ENCODE assay signal across 14 cellular contexts in genomic region chr2:138931284-138932256, GRCh38.
DNase-seq lines count a peak whose midpoint lies in the region; ATAC-seq and TF ChIP-seq lines count a peak whose summit lies in the region.
"Had no signal": no experiment of that assay in that cellular context is flagged by ENCODE, and none has a peak within 500 bp of the region (broad histone marks: within the 10 kb centered on the region; RNA-seq: fewer than 3 reads in every experiment).

No MANE protein-coding gene starts in this region.

- H3K18ac ChIP-seq in H9 (ENCODE audit: insufficient read length, low read depth, low read length), result peak overlapping the region; percentile 11

- no peak overlapping the region for H2BK120ac ChIP-seq in H9 (ENCODE audit: low read depth, low read length, poor library complexity, severe bottlenecking)

- no peak overlapping the region for H3T11ph ChIP-seq in H9 (ENCODE audit: low read length)

- no peak overlapping the region for H3K4me3 Mint-ChIP-seq in H9
- H3K4me3 Mint-ChIP-seq in chondrocyte (ENCODE audit: unreplicated experiment), result no peak overlapping the region
- H3K4me3 Mint-ChIP-seq: CD4-positive, alpha-beta memory T cell; IgD-negative memory B cell had no signal

- no CpG with 5 or more reads among the region's 18 CpGs for WGBS in H9 (ENCODE audit: extremely low coverage, insufficient read length, low lambda C conversion rate)
- WGBS in aorta, 2 donors, result 84 to 85% methylated on average over 18 of the region's 18 CpGs

- H3K56ac ChIP-seq in H9 (ENCODE audit: insufficient read length, low read depth, low read length), result no peak overlapping the region

- 0 out of 2 replicates have a peak, but pooled peaks cover 2% of the 10 kb centered on the region for H3K4me1 ChIP-seq in H9 (ENCODE audit: insufficient read depth, low read length)
- no peaks in the 10 kb centered on the region for H3K4me1 ChIP-seq in aorta (ENCODE audit: control insufficient read depth in 1 of 2, insufficient read depth in 2 of 2, low read length in 2 of 2)
- H3K4me1 ChIP-seq: A549, BE2C had no signal

- intact Hi-C loops in aorta (cut with DNase I) (no loop called here), Right ventricle myocardium superior (cut with DNase I) (no loop called here)

- H3K9me3 Mint-ChIP-seq in H9, result peaks cover 0 to 2% of the 10 kb centered on the region in 2 experiments; a peak in 1 of 5 replicates
- peaks cover 2% of the 10 kb centered on the region for H3K9me3 Mint-ChIP-seq in chondrocyte (ENCODE audit: low read depth)

- DNase-seq in H9, result no peak
- peak; percentile 24 for DNase-seq in NCI-H524 treated with DMSO at 0.1 percent for 48 hours (lab: John Stamatoyannopoulos, UW)
- DNase-seq in chondrocyte (ENCODE audit: low spot score), result peak; percentile 68
- peak in 1 of 2 donors; percentile 57 for DNase-seq in aorta
- DNase-seq in Right ventricle myocardium superior, result no peak
- DNase-seq in NCI-H69 (lab: John Stamatoyannopoulos, UW), result no peak
- DNase-seq: BE2C; CD4-positive, alpha-beta memory T cell; DMS53; GOT3 had no signal

- TF ChIP-seq CTCF in H9 (conservative IDR thresholded peaks at IDR 0.05) (no peak), chondrocyte (IDR thresholded peaks at IDR 0.05) (no peak)

- H3K9me3 ChIP-seq in H9 (ENCODE audit: control insufficient read depth, low read depth, low read length), result no peaks in the 10 kb centered on the region
- H3K9me3 ChIP-seq in aorta (ENCODE audit: control insufficient read depth, low read length), result no peaks in the 10 kb centered on the region
- H3K9me3 ChIP-seq: A549, BE2C, HAP-1 had no signal

- H3K27me3 ChIP-seq in H9 (ENCODE audit: insufficient read depth, low read length) (no peaks in the 10 kb centered on the region), aorta (ENCODE audit: control insufficient read depth in 1 of 2, insufficient read depth in 2 of 2, low read length in 1 of 2) (no peaks in the 10 kb centered on the region)
- H3K27me3 ChIP-seq: BE2C had no signal

- no peak overlapping the region for H3K23ac ChIP-seq in H9 (ENCODE audit: insufficient read length, low read depth, low read length)

- no peak overlapping the region for H3K4me2 ChIP-seq in H9 (ENCODE audit: insufficient read depth, insufficient read length, low read length)
- H3K4me2 ChIP-seq: A549 had no signal

- no peak overlapping the region for H2AFZ ChIP-seq in H9 (ENCODE audit: low read length)

- H4K20me1 ChIP-seq in H9 (ENCODE audit: control insufficient read depth, insufficient read depth, insufficient read length), result no peaks in the 10 kb centered on the region

- H2BK5ac ChIP-seq in H9 (ENCODE audit: insufficient read length, low read length), result no peak overlapping the region

- H3K14ac ChIP-seq in H9 (ENCODE audit: insufficient read depth, low read length), result no peak overlapping the region

- H2BK15ac ChIP-seq in H9 (ENCODE audit: low read depth, low read length), result no peak overlapping the region

- peak; percentile 57 for ATAC-seq in aorta (ENCODE audit: low FRiP score)
- no peak for ATAC-seq in Right ventricle myocardium superior (ENCODE audit: poor library complexity)
- ATAC-seq: A549 had no signal

- H3K79me2 ChIP-seq in H9 (ENCODE audit: insufficient read depth, low read length), result no peaks in the 10 kb centered on the region

- no peaks in the 10 kb centered on the region for H3K36me3 ChIP-seq in aorta (ENCODE audit: control insufficient read depth in 1 of 2, insufficient read depth in 2 of 2, low read length in 1 of 2)
- H3K36me3 ChIP-seq: BE2C, HAP-1 had no signal

- H3K4me3 ChIP-seq in aorta (ENCODE audit: low read length in 2 of 2), result no peak overlapping the region
- H3K4me3 ChIP-seq: A549, HAP-1 had no signal

- no peak overlapping the region for H3K27ac Mint-ChIP-seq in H9
- no peak overlapping the region for H3K27ac Mint-ChIP-seq in chondrocyte (ENCODE audit: unreplicated experiment)
- H3K27ac Mint-ChIP-seq: IgD-negative memory B cell had no signal

- H4K5ac ChIP-seq in H9 (ENCODE audit: insufficient read length, low read depth, low read length), result no peak overlapping the region

- H2AK5ac ChIP-seq in H9 (ENCODE audit: insufficient read length, low read length), result no peak overlapping the region

- peaks cover 0 to 5% of the 10 kb centered on the region in 2 experiments; a peak in 2 of 4 replicates for H3K4me1 Mint-ChIP-seq in H9
- no peaks in the 10 kb centered on the region for H3K4me1 Mint-ChIP-seq in chondrocyte (ENCODE audit: low read depth)
- H3K4me1 Mint-ChIP-seq: CD4-positive, alpha-beta memory T cell; IgD-negative memory B cell had no signal

- H3K4ac ChIP-seq in H9 (ENCODE audit: low read depth, low read length), result no peak overlapping the region

- no peak overlapping the region for H3K9ac ChIP-seq in H9 (ENCODE audit: extremely low read depth, insufficient read length, low read length)

- H2BK20ac ChIP-seq in H9 (ENCODE audit: low read depth, low read length, poor library complexity, severe bottlenecking), result no peak overlapping the region

- H3K27ac ChIP-seq in H9 (ENCODE audit: insufficient read length, low read depth, low read length), result no peak overlapping the region
- H3K27ac ChIP-seq in aorta (ENCODE audit: low read depth in 1 of 2, low read length in 2 of 2), result no peak overlapping the region
- H3K27ac ChIP-seq: A549, C4-2B had no signal

- H4K8ac ChIP-seq in H9 (replicated peaks; ENCODE audit: insufficient read length, low read depth, low read length), result no peak overlapping the region

- no peak overlapping the region for H2BK12ac ChIP-seq in H9 (ENCODE audit: insufficient read length, low read depth, low read length)

- no peaks in the 10 kb centered on the region for H3K79me1 ChIP-seq in H9 (ENCODE audit: insufficient read depth, low read depth, low read length, poor library complexity, severe bottlenecking)

- H4K91ac ChIP-seq in H9 (ENCODE audit: insufficient read length, low read depth, low read length), result no peak overlapping the region

- no peaks in the 10 kb centered on the region for H3K36me3 Mint-ChIP-seq in H9 (ENCODE audit: insufficient read depth in 1 of 3, low read depth in 3 of 3)
- H3K36me3 Mint-ChIP-seq in chondrocyte (ENCODE audit: low read depth), result peaks cover 1% of the 10 kb centered on the region
- H3K36me3 Mint-ChIP-seq: CD4-positive, alpha-beta memory T cell; IgD-negative memory B cell had no signal

- H3K23me2 ChIP-seq in H9 (ENCODE audit: insufficient read length, low read depth, low read length, poor library complexity, severe bottlenecking), result no peaks in the 10 kb centered on the region

- H3K27me3 Mint-ChIP-seq in H9 (ENCODE audit: low read depth) (no peaks in the 10 kb centered on the region), chondrocyte (ENCODE audit: low read depth) (peaks cover 77% of the 10 kb centered on the region)
- H3K27me3 Mint-ChIP-seq: CD4-positive, alpha-beta memory T cell; IgD-negative memory B cell had no signal

Comparison
In these comparisons a context has a peak if more than half of its experiments do, and no peak if none do; other contexts are left out.
1. DNase-seq: peak in NCI-H524 treated with DMSO at 0.1 percent for 48 hours (single experiment) and chondrocyte (single experiment); none in H9 (single experiment), Right ventricle myocardium superior (single experiment) and NCI-H69 (single experiment).